15 cellular contexts compared by ENCODE assay signal in genomic region chr4:127055349-127055748, GRCh38.
DNase-seq lines count a peak whose midpoint lies in the region; ATAC-seq and TF ChIP-seq lines count a peak whose summit lies in the region.
"Had no signal": no experiment of that assay in that cellular context is flagged by ENCODE, and none has a peak within 500 bp of the region (broad histone marks: within the 10 kb centered on the region; RNA-seq: fewer than 3 reads in every experiment).

No MANE protein-coding gene starts in this region.

- no peak overlapping the region for H3K9ac ChIP-seq in Karpas-422 (ENCODE audit: low read length)
- H3K9ac ChIP-seq: KMS-11 had no signal

- no peaks in the 10 kb centered on the region for H4K20me1 ChIP-seq in Karpas-422 (ENCODE audit: insufficient read depth, low read depth, low read length)

- no peaks in the 10 kb centered on the region for H3K27me3 ChIP-seq in SJCRH30
- no peaks in the 10 kb centered on the region for H3K27me3 ChIP-seq in esophagus muscularis mucosa
- H3K27me3 ChIP-seq in adrenal gland: no peaks in the 10 kb centered on the region
- H3K27me3 ChIP-seq in Karpas-422 (ENCODE audit: low read length): no peaks in the 10 kb centered on the region
- H3K27me3 ChIP-seq: right lobe of liver had no signal

- no peak overlapping the region for H3K27ac ChIP-seq in SJCRH30
- H3K27ac ChIP-seq in esophagus muscularis mucosa (replicated peaks in 1 of 4): no peak overlapping the region
- no peak overlapping the region for H3K27ac ChIP-seq in adrenal gland
- no peak overlapping the region for H3K27ac ChIP-seq in Karpas-422 (ENCODE audit: low read length)
- H3K27ac ChIP-seq: KMS-11, right lobe of liver, WERI-Rb-1 had no signal

- H3K9me3 ChIP-seq in SJCRH30 (replicated peaks): no peaks in the 10 kb centered on the region
- peaks cover 0 to 19% (median 12%) of the 10 kb centered on the region in 4 donors for H3K9me3 ChIP-seq in esophagus muscularis mucosa
- no peaks in the 10 kb centered on the region for H3K9me3 ChIP-seq in adrenal gland (replicated peaks in 1 of 3)
- peaks cover 5% of the 10 kb centered on the region; the same call in 1 of the 2 replicates for H3K9me3 ChIP-seq in Karpas-422 (ENCODE audit: low read length)
- H3K9me3 ChIP-seq: right lobe of liver had no signal

- WGBS in esophagus muscularis mucosa: no CpG with 5 or more reads among the region's 1 CpG
- 20 to 80% (median 47%) methylated on average over 1 of the region's 1 CpG for WGBS in adrenal gland, 4 donors

- TF ChIP-seq POLR2A in esophagus muscularis mucosa (IDR thresholded peaks at IDR 0.05; ENCODE audit: low read depth): no peak
- TF ChIP-seq POLR2A in adrenal gland (IDR thresholded peaks at IDR 0.05): no peak

- no peak for TF ChIP-seq EP300 in esophagus muscularis mucosa (IDR thresholded peaks at IDR 0.05)

- H3K4me1 ChIP-seq in SJCRH30: no peaks in the 10 kb centered on the region
- no peaks in the 10 kb centered on the region for H3K4me1 ChIP-seq in esophagus muscularis mucosa
- H3K4me1 ChIP-seq in adrenal gland (replicated peaks in 1 of 2): no peaks in the 10 kb centered on the region
- no peaks in the 10 kb centered on the region for H3K4me1 ChIP-seq in Karpas-422 (ENCODE audit: low read length)
- H3K4me1 ChIP-seq: right lobe of liver had no signal

- H3K9me2 ChIP-seq in Karpas-422 (replicated peaks; ENCODE audit: insufficient read depth, low read length): no peaks in the 10 kb centered on the region

- H3K36me3 ChIP-seq in SJCRH30: no peaks in the 10 kb centered on the region
- no peaks in the 10 kb centered on the region for H3K36me3 ChIP-seq in esophagus muscularis mucosa
- no peaks in the 10 kb centered on the region for H3K36me3 ChIP-seq in adrenal gland (replicated peaks in 1 of 2)
- no peaks in the 10 kb centered on the region for H3K36me3 ChIP-seq in Karpas-422 (ENCODE audit: insufficient read depth, low read length)
- H3K36me3 ChIP-seq: right lobe of liver, WERI-Rb-1 had no signal

- no peak overlapping the region for H3K4me3 ChIP-seq in SJCRH30
- H3K4me3 ChIP-seq in fibroblast of mammary gland (ENCODE audit: control insufficient read depth, low read depth, low read length): no peak overlapping the region
- H3K4me3 ChIP-seq in skeletal muscle cell (ENCODE audit: low read depth, low read length): no peak overlapping the region
- no peak overlapping the region for H3K4me3 ChIP-seq in esophagus muscularis mucosa
- H3K4me3 ChIP-seq in adrenal gland: no peak overlapping the region
- H3K4me3 ChIP-seq in Karpas-422 (ENCODE audit: low read length): no peak overlapping the region
- H3K4me3 ChIP-seq: right lobe of liver had no signal

- intact Hi-C loops in esophagus muscularis mucosa (cut with DNase I) (no loop called here), adrenal gland (cut with DNase I) (no loop called here)

- TF ChIP-seq CTCF in fibroblast of mammary gland (conservative IDR thresholded peaks at IDR 0.05; ENCODE audit: control insufficient read depth, insufficient read depth, low read depth, low read length): no peak
- TF ChIP-seq CTCF in esophagus muscularis mucosa (IDR thresholded peaks at IDR 0.05): no peak
- TF ChIP-seq CTCF in adrenal gland (IDR thresholded peaks at IDR 0.05): no peak

- no peak for ATAC-seq in HG03520 (IDR thresholded peaks at IDR 0.05; ENCODE audit: unreplicated experiment)
- ATAC-seq: right lobe of liver had no signal

- H2AFZ ChIP-seq in Karpas-422 (ENCODE audit: low read length): no peak overlapping the region

- H3K79me2 ChIP-seq in Karpas-422 (ENCODE audit: low read length): no peaks in the 10 kb centered on the region

- DNase-seq in LHCN-M2 (ENCODE audit: low read depth): peak; percentile 42
- DNase-seq in SJCRH30: peak; percentile 11 to 34
- peak; percentile 74 for DNase-seq in fibroblast of mammary gland (ENCODE audit: low read depth)
- peak; percentile 55 for DNase-seq in skeletal muscle cell (ENCODE audit: low read depth)
- DNase-seq in esophagus muscularis mucosa (ENCODE audit: extremely low spot score): no peak
- DNase-seq in adrenal gland: no peak
- no peak for DNase-seq in Karpas-422
- DNase-seq: amniotic stem cell, DMS153, right lobe of liver, SIG-M5, trophoblast cell, WERI-Rb-1 had no signal

- H3K4me2 ChIP-seq in Karpas-422 (ENCODE audit: low read depth, low read length, poor library complexity, severe bottlenecking): no peak overlapping the region
- H3K4me2 ChIP-seq: KMS-11 had no signal

Comparison
In these comparisons a context has a peak if more than half of its experiments do, and no peak if none do; other contexts are left out.
1. DNase-seq: peak in LHCN-M2 (single experiment), SJCRH30 (2 of 2), fibroblast of mammary gland (single experiment) and skeletal muscle cell (single experiment); none in esophagus muscularis mucosa (single experiment), adrenal gland (0 of 7) and Karpas-422 (single experiment).